In the genomic region with DNA sequence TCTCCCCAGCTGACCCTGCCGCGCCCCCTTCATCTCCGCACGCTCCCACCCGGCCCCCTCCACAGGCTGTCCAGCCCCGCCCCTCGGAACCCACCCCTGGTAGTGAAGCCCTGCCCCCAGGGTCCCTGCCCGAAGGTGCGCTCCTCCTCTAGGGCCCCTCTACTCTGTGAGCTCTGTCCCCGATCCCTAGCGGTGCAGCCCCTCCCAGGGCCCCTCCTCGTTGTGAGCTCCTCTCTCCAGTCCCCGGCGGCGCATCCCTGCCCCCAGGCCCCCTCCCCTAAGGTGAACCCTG, we compare ENCODE assay signal across 1 cellular context.
TF ChIP-seq lines count a peak whose summit lies in the region.

No MANE protein-coding gene starts in this region.

TF ChIP-seq in GM12878, 131 proteins besides CTCF, POLR2A, EP300 and RAD21 (continued from another document):
- TF ChIP-seq NR2F1 (conservative IDR thresholded peaks at IDR 0.05), result no peak
- no peak for TF ChIP-seq MEF2A (IDR thresholded peaks at IDR 0.05; ENCODE audit: insufficient read depth, low read depth, low read length)
- no peak for TF ChIP-seq ZZZ3 (IDR thresholded peaks at IDR 0.05; ENCODE audit: control insufficient read depth, insufficient read length, low read depth)
- no peak for TF ChIP-seq RFX5 (IDR thresholded peaks at IDR 0.05; ENCODE audit: low read depth, low read length)
- TF ChIP-seq BMI1 (IDR thresholded peaks at IDR 0.05; ENCODE audit: borderline replicate concordance), result no peak
- TF ChIP-seq POU2F2 (IDR thresholded peaks at IDR 0.05; ENCODE audit: borderline replicate concordance, low read depth, low read length), result no peak
- TF ChIP-seq WRNIP1 (IDR thresholded peaks at IDR 0.05; ENCODE audit: borderline replicate concordance, low read depth, low read length), result no peak
- TF ChIP-seq PAX8 (IDR thresholded peaks at IDR 0.05), result no peak
- TF ChIP-seq IKZF2 (IDR thresholded peaks at IDR 0.05), result no peak
- TF ChIP-seq, protein P1, sequence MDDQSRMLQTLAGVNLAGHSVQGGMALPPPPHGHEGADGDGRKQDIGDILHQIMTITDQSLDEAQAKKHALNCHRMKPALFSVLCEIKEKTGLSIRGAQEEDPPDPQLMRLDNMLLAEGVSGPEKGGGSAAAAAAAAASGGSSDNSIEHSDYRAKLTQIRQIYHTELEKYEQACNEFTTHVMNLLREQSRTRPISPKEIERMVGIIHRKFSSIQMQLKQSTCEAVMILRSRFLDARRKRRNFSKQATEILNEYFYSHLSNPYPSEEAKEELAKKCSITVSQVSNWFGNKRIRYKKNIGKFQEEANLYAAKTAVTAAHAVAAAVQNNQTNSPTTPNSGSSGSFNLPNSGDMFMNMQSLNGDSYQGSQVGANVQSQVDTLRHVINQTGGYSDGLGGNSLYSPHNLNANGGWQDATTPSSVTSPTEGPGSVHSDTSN (IDR thresholded peaks at IDR 0.05; ENCODE audit: insufficient replicate concordance, low read depth, low read length), result no peak
- TF ChIP-seq FOXK2 (IDR thresholded peaks at IDR 0.05), result no peak
- TF ChIP-seq RBBP5 (conservative IDR thresholded peaks at IDR 0.05), result no peak
TF ChIP-seq in GM12878: peak in this region for 0.
